ENCODE assay signal across 13 cellular contexts in the genomic region with DNA sequence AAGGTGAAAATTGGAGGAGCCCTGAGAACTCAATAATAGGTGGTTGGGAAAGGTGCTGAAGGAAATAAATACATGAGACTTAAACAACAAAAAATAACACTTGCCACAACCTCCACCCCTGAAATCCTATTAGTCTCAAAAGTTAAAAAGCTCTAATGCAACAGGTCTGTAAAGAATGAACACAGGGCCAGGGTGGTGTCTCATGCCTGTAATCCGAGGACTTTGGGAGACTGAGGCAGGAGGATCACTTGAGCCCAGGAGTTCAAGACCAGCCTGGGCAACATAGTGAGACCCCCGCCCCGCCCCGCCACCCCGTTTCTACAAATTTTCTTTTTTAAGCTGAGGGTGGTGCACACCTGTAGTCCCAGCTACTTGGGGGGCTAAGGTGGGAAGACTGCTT. TPM values are rescaled to one million over a fixed set of nuclear protein-coding genes. Genes with fewer than 3 reads are reported as not detected.
DNase-seq lines count a peak whose midpoint lies in the region; ATAC-seq and TF ChIP-seq lines count a peak whose summit lies in the region.
"Had no signal": no experiment of that assay in that cellular context is flagged by ENCODE, and none has a peak within 500 bp of the region (broad histone marks: within the 10 kb centered on the region; RNA-seq: fewer than 3 reads in every experiment).

No MANE protein-coding gene starts in this region.

- H3K4me3 ChIP-seq in left ventricle myocardium inferior = peak overlapping the region; percentile 14
- H3K4me3 ChIP-seq in transverse colon = no peak overlapping the region

- no peak for TF ChIP-seq POLR2A in transverse colon (IDR thresholded peaks at IDR 0.05)

- POLR2A ChIA-PET in activated CD4-positive, alpha-beta memory T cell treated with anti-CD3 and anti-CD28 coated beads for 36 hours (lab: Charles Lee) = interaction anchor here (0.6 to 2.0 kb wide), 5 partner anchors 13 to 331 kb away, joined by 3 to 10 read pairs (median 4); a partner anchor contains a TSS

- 89% methylated on average over 5 of the region's 5 CpGs; no CpG with 5 or more reads in 1 of the 2 donors for WGBS in transverse colon (ENCODE audit: low coverage in 1 of 2), 2 donors

- DNase-seq in left ventricle myocardium inferior (no peak), left ventricle myocardium superior (no peak), immature natural killer cell (no peak), transverse colon (no peak), GM03348 (ENCODE audit: low spot score) (no peak), GOT3 (lab: John Stamatoyannopoulos, UW) (no peak)
- DNase-seq in activated CD4-positive, alpha-beta memory T cell treated with anti-CD3 and anti-CD28 coated beads for 36 hours = no peak
- DNase-seq: adrenal gland, AML-193, kidney, NCI-H1105, NCI-H510A treated with DMSO at 0.1 percent for 48 hours had no signal

- TF ChIP-seq EP300 in transverse colon (IDR thresholded peaks at IDR 0.05; ENCODE audit: low read depth) = no peak

- ATAC-seq in left ventricle myocardium superior = no peak
- ATAC-seq in GM19328 (IDR thresholded peaks at IDR 0.05; ENCODE audit: unreplicated experiment) = no peak

- TF ChIP-seq CTCF in left ventricle myocardium inferior (IDR thresholded peaks at IDR 0.05; ENCODE audit: borderline replicate concordance) (no peak), transverse colon (IDR thresholded peaks at IDR 0.05) (no peak)

- H3K27ac ChIP-seq in left ventricle myocardium inferior (replicated peaks) (no peak overlapping the region), transverse colon (peak overlapping the region in 1 of 4 donors; percentile 4)

- peak overlapping the region; percentile 58 for H3K4me3 Mint-ChIP-seq in activated CD4-positive, alpha-beta memory T cell treated with anti-CD3 and anti-CD28 coated beads for 36 hours
- peak overlapping the region; percentile 85 to 99 (median 97) for H3K4me3 Mint-ChIP-seq in immature natural killer cell

- H3K36me3 Mint-ChIP-seq in activated CD4-positive, alpha-beta memory T cell treated with anti-CD3 and anti-CD28 coated beads for 36 hours = peaks cover 17% of the 10 kb centered on the region
- H3K36me3 Mint-ChIP-seq in immature natural killer cell = peaks cover 3 to 7% (median 3%) of the 10 kb centered on the region in 3 donors

- intact Hi-C loops in left ventricle myocardium inferior (cut with micrococcal nuclease) (loop anchor here (10.0 kb wide), 2 partner anchors 84 to 114 kb away; a partner anchor contains a TSS), left ventricle myocardium superior (cut with micrococcal nuclease) (loop anchor here (10.0 kb wide), 1 partner anchor 84 kb away; a partner anchor contains a TSS), transverse colon (cut with DNase I; ENCODE audit: low total_unique reads) (loop anchor here (10.0 kb wide), 1 partner anchor 114 kb away; a partner anchor contains a TSS)
- intact Hi-C loops in activated CD4-positive, alpha-beta memory T cell treated with anti-CD3 and anti-CD28 coated beads for 36 hours (cut with micrococcal nuclease) = loop anchor here (1.0 to 2.0 kb wide), 4 partner anchors 16 to 259 kb away; a partner anchor contains a TSS

- CTCF ChIA-PET in activated CD4-positive, alpha-beta memory T cell treated with anti-CD3 and anti-CD28 coated beads for 36 hours (lab: Charles Lee) = interaction anchor here (1.0 to 3.6 kb wide), 5 partner anchors 16 to 215 kb away, joined by 3 to 29 read pairs (median 9); a partner anchor contains a TSS

- in situ Hi-C loops in transverse colon (cut with MboI; ENCODE audit: low pct_ligation_motif_present in 1 of 4, low pct_unique_long_range_greater_than_20kb in 1 of 4, low sequenced_read_pairs in 3 of 4) = loop anchor here in 2 of 4 donors (5.0 to 25.0 kb wide), 3 partner anchors 74 to 222 kb away; no protein-coding TSS in a partner anchor

- H3K27ac Mint-ChIP-seq in activated CD4-positive, alpha-beta memory T cell treated with anti-CD3 and anti-CD28 coated beads for 36 hours = peak overlapping the region; percentile 75
- peak overlapping the region; percentile 82 to 90 (median 86) for H3K27ac Mint-ChIP-seq in immature natural killer cell

- H3K4me1 ChIP-seq in left ventricle myocardium inferior (peaks cover 74% of the 10 kb centered on the region), transverse colon (peaks cover 9 to 53% (median 26%) of the 10 kb centered on the region in 4 donors)

- H3K9me3 Mint-ChIP-seq in activated CD4-positive, alpha-beta memory T cell treated with anti-CD3 and anti-CD28 coated beads for 36 hours = no peaks in the 10 kb centered on the region
- no peaks in the 10 kb centered on the region for H3K9me3 Mint-ChIP-seq in immature natural killer cell

- H3K36me3 ChIP-seq in left ventricle myocardium inferior = peaks cover 16% of the 10 kb centered on the region
- H3K36me3 ChIP-seq in transverse colon = peaks cover 0 to 3% (median 0%) of the 10 kb centered on the region in 4 donors
- H3K36me3 ChIP-seq: adrenal gland had no signal

- no peaks in the 10 kb centered on the region for H3K9me3 ChIP-seq in left ventricle myocardium inferior (replicated peaks)
- H3K9me3 ChIP-seq in transverse colon = no peaks in the 10 kb centered on the region
- H3K9me3 ChIP-seq: adrenal gland had no signal

- H3K4me1 Mint-ChIP-seq in activated CD4-positive, alpha-beta memory T cell treated with anti-CD3 and anti-CD28 coated beads for 36 hours (ENCODE audit: low read depth) = peaks cover 59% of the 10 kb centered on the region
- H3K4me1 Mint-ChIP-seq in immature natural killer cell = peaks cover 65 to 85% of the 10 kb centered on the region in 2 donors

- no peaks in the 10 kb centered on the region for H3K27me3 ChIP-seq in left ventricle myocardium inferior (ENCODE audit: low read depth)
- no peaks in the 10 kb centered on the region for H3K27me3 ChIP-seq in transverse colon
- H3K27me3 ChIP-seq: adrenal gland had no signal

- H3K27me3 Mint-ChIP-seq in activated CD4-positive, alpha-beta memory T cell treated with anti-CD3 and anti-CD28 coated beads for 36 hours = no peaks in the 10 kb centered on the region
- peaks cover 4 to 16% (median 7%) of the 10 kb centered on the region in 3 donors for H3K27me3 Mint-ChIP-seq in immature natural killer cell (ENCODE audit: low read depth in 3 of 3)

RNA-seq across cellular contexts. Expression of a gene that starts 1.1 kb away (rescaled TPM):
- 11.2 TPM for total RNA-seq in left ventricle myocardium inferior
- total RNA-seq in left ventricle myocardium superior = 13.9 TPM
- 10 to 100 TPM; 14.4 to 16.5 TPM for total RNA-seq in activated CD4-positive, alpha-beta memory T cell treated with anti-CD3 and anti-CD28 coated beads for 36 hours
- polyA plus RNA-seq in immature natural killer cell = 1 to 10 TPM in 1 of 3 donors, under 1 TPM in 2; 0.22 to 1.8 (median 0.44) TPM
- 10 to 100 TPM; 12.3 to 37.0 (median 15.5) TPM for total RNA-seq in transverse colon

RNA-seq across cellular contexts. Expression of a gene that starts 16.2 kb away (rescaled TPM):
- total RNA-seq in left ventricle myocardium inferior (2.1 TPM), left ventricle myocardium superior (2.2 TPM), transverse colon (10 to 100 TPM in 1 of 4 donors, 1 to 10 TPM in 2, not detected in 1; 7.5 to 19.5 (median 9.5) TPM)
- 1 to 10 TPM; 2.8 to 3.6 TPM for total RNA-seq in activated CD4-positive, alpha-beta memory T cell treated with anti-CD3 and anti-CD28 coated beads for 36 hours
- 10 to 100 TPM in 1 of 3 donors, 1 to 10 TPM in 2; 5.8 to 15.6 (median 9.3) TPM for polyA plus RNA-seq in immature natural killer cell
